Comparison of ENCODE assay signal across 16 cellular contexts in the genomic region with DNA sequence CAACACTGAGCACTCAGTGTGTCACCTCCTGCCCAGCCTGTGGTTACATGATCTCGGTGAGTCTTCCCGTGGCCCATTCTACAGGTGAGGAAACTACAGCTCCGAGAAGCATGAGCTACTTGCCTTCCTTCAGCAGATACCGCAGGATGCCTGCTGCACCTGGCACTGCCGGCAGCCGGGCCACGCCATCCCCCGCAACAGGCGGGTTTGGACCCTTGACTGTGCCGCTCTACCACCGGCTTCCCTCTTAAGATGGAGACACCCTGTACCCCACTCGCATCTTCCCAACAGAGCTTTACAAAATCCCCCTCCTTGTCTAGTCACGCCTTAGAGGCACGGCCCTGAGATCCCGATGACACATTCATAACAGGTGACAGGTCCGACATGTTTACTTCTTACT.
DNase-seq lines count a peak whose midpoint lies in the region; ATAC-seq, FAIRE-seq and TF ChIP-seq lines count a peak whose summit lies in the region.
"Had no signal": no experiment of that assay in that cellular context is flagged by ENCODE, and none has a peak within 500 bp of the region (broad histone marks: within the 10 kb centered on the region; RNA-seq: fewer than 3 reads in every experiment).

No MANE protein-coding gene starts in this region.

- H3K27me3 ChIP-seq in neural progenitor cell, result no peaks in the 10 kb centered on the region
- H3K27me3 ChIP-seq: BLaER1 had no signal

- no peaks in the 10 kb centered on the region for H3K27me3 Mint-ChIP-seq in chondrocyte (ENCODE audit: low read depth)
- H3K27me3 Mint-ChIP-seq in neural progenitor cell (ENCODE audit: insufficient read depth, low read depth), result peaks cover 9% of the 10 kb centered on the region
- H3K27me3 Mint-ChIP-seq in activated naive CD4-positive, alpha-beta T cell treated with anti-CD3 and anti-CD28 coated beads, Interleukin-2, amount 10 ng/mL, durations not matched to agents 7 days and 5 days, result no peaks in the 10 kb centered on the region
- H3K27me3 Mint-ChIP-seq: CD8-positive, alpha-beta memory T cell had no signal

- H3K36me3 ChIP-seq in neural progenitor cell, result no peaks in the 10 kb centered on the region

- CTCF ChIA-PET in activated naive CD4-positive, alpha-beta T cell treated with anti-CD3 and anti-CD28 coated beads, Interleukin-2, amount 10 ng/mL, durations not matched to agents 7 days and 5 days (lab: Charles Lee), result no interaction called here

- no peaks in the 10 kb centered on the region for H3K4me1 ChIP-seq in neural progenitor cell
- H3K4me1 ChIP-seq: BLaER1, Caco-2 had no signal

- no peak overlapping the region for H3K4me3 Mint-ChIP-seq in chondrocyte (ENCODE audit: unreplicated experiment)
- no peak overlapping the region for H3K4me3 Mint-ChIP-seq in neural progenitor cell
- H3K4me3 Mint-ChIP-seq in activated naive CD4-positive, alpha-beta T cell treated with anti-CD3 and anti-CD28 coated beads, Interleukin-2, amount 10 ng/mL, durations not matched to agents 7 days and 5 days, result no peak overlapping the region
- H3K4me3 Mint-ChIP-seq: CD8-positive, alpha-beta memory T cell had no signal

- peaks cover 3% of the 10 kb centered on the region for H3K4me1 Mint-ChIP-seq in chondrocyte (ENCODE audit: low read depth)
- peaks cover 3% of the 10 kb centered on the region for H3K4me1 Mint-ChIP-seq in neural progenitor cell
- no peaks in the 10 kb centered on the region for H3K4me1 Mint-ChIP-seq in activated naive CD4-positive, alpha-beta T cell treated with anti-CD3 and anti-CD28 coated beads, Interleukin-2, amount 10 ng/mL, durations not matched to agents 7 days and 5 days
- H3K4me1 Mint-ChIP-seq: CD8-positive, alpha-beta memory T cell had no signal

- TF ChIP-seq CTCF in GM13977 (IDR thresholded peaks at IDR 0.05; ENCODE audit: extremely low read depth, insufficient read depth, missing control alignments) (no peak), chondrocyte (IDR thresholded peaks at IDR 0.05) (no peak), neural progenitor cell (IDR thresholded peaks at IDR 0.05) (no peak), omental fat pad (IDR thresholded peaks at IDR 0.05) (no peak)

- H3K79me2 ChIP-seq in neural progenitor cell (ENCODE audit: low read depth), result no peaks in the 10 kb centered on the region

- no peaks in the 10 kb centered on the region for H4K20me1 ChIP-seq in neural progenitor cell (ENCODE audit: low read depth)

- H3K9me3 Mint-ChIP-seq in chondrocyte (ENCODE audit: low read depth) (no peaks in the 10 kb centered on the region), neural progenitor cell (no peaks in the 10 kb centered on the region)
- no peaks in the 10 kb centered on the region for H3K9me3 Mint-ChIP-seq in activated naive CD4-positive, alpha-beta T cell treated with anti-CD3 and anti-CD28 coated beads, Interleukin-2, amount 10 ng/mL, durations not matched to agents 7 days and 5 days
- H3K9me3 Mint-ChIP-seq: CD8-positive, alpha-beta memory T cell had no signal

- no peaks in the 10 kb centered on the region for H3F3A ChIP-seq in neural progenitor cell (ENCODE audit: low read depth)

- no peak overlapping the region for H3K27ac ChIP-seq in neural progenitor cell
- H3K27ac ChIP-seq: 22Rv1, BLaER1, KMS-11 had no signal

- ATAC-seq in omental fat pad (ENCODE audit: low FRiP score) (no peak), GM19397 (IDR thresholded peaks at IDR 0.05; ENCODE audit: unreplicated experiment) (no peak)

- H3K9me3 ChIP-seq in neural progenitor cell (ENCODE audit: low read depth), result no peaks in the 10 kb centered on the region
- H3K9me3 ChIP-seq: BLaER1, Caco-2 had no signal

- peaks cover 35% of the 10 kb centered on the region for H3K36me3 Mint-ChIP-seq in chondrocyte (ENCODE audit: low read depth)
- peaks cover 27% of the 10 kb centered on the region for H3K36me3 Mint-ChIP-seq in neural progenitor cell
- no peaks in the 10 kb centered on the region for H3K36me3 Mint-ChIP-seq in activated naive CD4-positive, alpha-beta T cell treated with anti-CD3 and anti-CD28 coated beads, Interleukin-2, amount 10 ng/mL, durations not matched to agents 7 days and 5 days
- H3K36me3 Mint-ChIP-seq: CD8-positive, alpha-beta memory T cell had no signal

- H3K4me2 ChIP-seq in neural progenitor cell, result no peak overlapping the region
- H3K4me2 ChIP-seq: BLaER1, KMS-11 had no signal

- in situ Hi-C loops in GM13977 (cut with MboI; ENCODE audit: low pct_unique_long_range_greater_than_20kb, low sequenced_read_pairs, unreplicated experiment), result no loop called here

- H3K27ac Mint-ChIP-seq in chondrocyte (ENCODE audit: unreplicated experiment) (no peak overlapping the region), neural progenitor cell (peak overlapping the region; percentile 12)
- no peak overlapping the region for H3K27ac Mint-ChIP-seq in activated naive CD4-positive, alpha-beta T cell treated with anti-CD3 and anti-CD28 coated beads, Interleukin-2, amount 10 ng/mL, durations not matched to agents 7 days and 5 days
- H3K27ac Mint-ChIP-seq: CD8-positive, alpha-beta memory T cell had no signal

- H2AFZ ChIP-seq in neural progenitor cell (replicated peaks), result no peak overlapping the region

- H3K4me3 ChIP-seq in neural progenitor cell, result no peak overlapping the region
- H3K4me3 ChIP-seq: BLaER1 had no signal

- peak; percentile 82 for FAIRE-seq in HTR-8/SVneo (lab: Jason Lieb, UNC)
- FAIRE-seq: GM18507 had no signal

- no peak overlapping the region for H3K9ac ChIP-seq in neural progenitor cell
- H3K9ac ChIP-seq: BLaER1, KMS-11 had no signal

- peak; percentile 14 for DNase-seq in GM13977 (ENCODE audit: low spot score)
- no peak for DNase-seq in HTR-8/SVneo (ENCODE audit: insufficient read length, low spot score)
- peak; percentile 65 for DNase-seq in chondrocyte (ENCODE audit: low spot score)
- no peak for DNase-seq in neural progenitor cell (ENCODE audit: low spot score)
- DNase-seq in HCEC 1CT, result no peak
- DNase-seq in omental fat pad (ENCODE audit: low spot score), result no peak
- DNase-seq in activated naive CD4-positive, alpha-beta T cell treated with anti-CD3 and anti-CD28 coated beads, Interleukin-2, amount 10 ng/mL, durations not matched to agents 7 days and 5 days, result no peak
- DNase-seq: AML-193; Caco-2; CD8-positive, alpha-beta memory T cell; GF-D8 had no signal

Comparison
In these comparisons a context has a peak if more than half of its experiments do, and no peak if none do; other contexts are left out.
1. DNase-seq: peak in GM13977 (single experiment) and chondrocyte (single experiment); none in HTR-8/SVneo (single experiment), neural progenitor cell (single experiment), HCEC 1CT (single experiment), omental fat pad (single experiment) and activated naive CD4-positive, alpha-beta T cell treated with anti-CD3 and anti-CD28 coated beads, Interleukin-2, amount 10 ng/mL, durations not matched to agents 7 days and 5 days (single experiment).